ENCODE assay signal across 1 cellular context in the genomic region with DNA sequence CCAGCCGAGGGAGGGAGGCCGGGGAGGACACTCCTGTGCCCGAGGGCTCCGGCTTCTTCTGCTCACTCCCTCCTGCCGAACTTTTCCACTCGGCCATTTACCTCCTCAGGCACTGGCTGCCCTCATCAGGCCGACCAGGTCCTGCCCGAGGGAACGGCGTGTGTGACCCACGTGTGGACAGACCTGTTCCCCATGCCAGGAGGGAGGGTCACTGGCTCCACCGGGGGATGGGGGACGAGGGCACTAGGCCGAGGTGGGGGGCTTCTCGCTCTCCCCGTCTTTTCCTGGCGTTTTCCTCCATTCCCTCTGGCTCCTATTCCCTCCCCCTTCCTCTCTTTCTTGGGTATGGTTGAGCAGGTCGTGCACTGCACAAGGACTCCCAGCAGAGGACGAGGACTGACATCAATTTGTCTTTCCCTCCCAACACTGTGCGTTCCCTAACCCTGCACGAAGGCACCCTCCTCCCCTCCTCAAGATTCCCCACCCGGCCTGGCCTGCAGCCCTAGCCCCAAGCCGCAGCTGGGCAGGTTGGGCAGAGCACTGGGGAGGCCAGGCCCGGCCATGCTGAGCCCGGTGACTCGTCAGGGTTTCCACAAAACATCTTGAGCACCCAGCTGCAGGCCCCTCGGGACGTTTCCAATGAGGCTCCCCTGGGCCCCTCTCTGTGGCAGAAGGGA.
TF ChIP-seq lines count a peak whose summit lies in the region.

No MANE protein-coding gene starts in this region.

TF ChIP-seq in GM23338, 12 proteins besides CTCF, POLR2A, EP300 and RAD21:
- no peak for TF ChIP-seq POLR2AphosphoS5 (IDR thresholded peaks at IDR 0.05; ENCODE audit: low read depth)
- no peak for TF ChIP-seq NANOG (IDR thresholded peaks at IDR 0.05; ENCODE audit: borderline replicate concordance)
- no peak for TF ChIP-seq ZNF114 (CRISPR knock-in tag; IDR thresholded peaks at IDR 0.05)
- no peak for TF ChIP-seq ZNF331 (CRISPR knock-in tag; IDR thresholded peaks at IDR 0.05; ENCODE audit: low read depth)
- no peak for TF ChIP-seq ZNF462 (CRISPR knock-in tag; IDR thresholded peaks at IDR 0.05)
- TF ChIP-seq EZH2 (IDR thresholded peaks at IDR 0.05; ENCODE audit: low read depth, unreplicated experiment): no peak
- TF ChIP-seq, protein P1, sequence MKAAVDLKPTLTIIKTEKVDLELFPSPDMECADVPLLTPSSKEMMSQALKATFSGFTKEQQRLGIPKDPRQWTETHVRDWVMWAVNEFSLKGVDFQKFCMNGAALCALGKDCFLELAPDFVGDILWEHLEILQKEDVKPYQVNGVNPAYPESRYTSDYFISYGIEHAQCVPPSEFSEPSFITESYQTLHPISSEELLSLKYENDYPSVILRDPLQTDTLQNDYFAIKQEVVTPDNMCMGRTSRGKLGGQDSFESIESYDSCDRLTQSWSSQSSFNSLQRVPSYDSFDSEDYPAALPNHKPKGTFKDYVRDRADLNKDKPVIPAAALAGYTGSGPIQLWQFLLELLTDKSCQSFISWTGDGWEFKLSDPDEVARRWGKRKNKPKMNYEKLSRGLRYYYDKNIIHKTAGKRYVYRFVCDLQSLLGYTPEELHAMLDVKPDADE (IDR thresholded peaks at IDR 0.05): no peak
- TF ChIP-seq, protein P2, sequence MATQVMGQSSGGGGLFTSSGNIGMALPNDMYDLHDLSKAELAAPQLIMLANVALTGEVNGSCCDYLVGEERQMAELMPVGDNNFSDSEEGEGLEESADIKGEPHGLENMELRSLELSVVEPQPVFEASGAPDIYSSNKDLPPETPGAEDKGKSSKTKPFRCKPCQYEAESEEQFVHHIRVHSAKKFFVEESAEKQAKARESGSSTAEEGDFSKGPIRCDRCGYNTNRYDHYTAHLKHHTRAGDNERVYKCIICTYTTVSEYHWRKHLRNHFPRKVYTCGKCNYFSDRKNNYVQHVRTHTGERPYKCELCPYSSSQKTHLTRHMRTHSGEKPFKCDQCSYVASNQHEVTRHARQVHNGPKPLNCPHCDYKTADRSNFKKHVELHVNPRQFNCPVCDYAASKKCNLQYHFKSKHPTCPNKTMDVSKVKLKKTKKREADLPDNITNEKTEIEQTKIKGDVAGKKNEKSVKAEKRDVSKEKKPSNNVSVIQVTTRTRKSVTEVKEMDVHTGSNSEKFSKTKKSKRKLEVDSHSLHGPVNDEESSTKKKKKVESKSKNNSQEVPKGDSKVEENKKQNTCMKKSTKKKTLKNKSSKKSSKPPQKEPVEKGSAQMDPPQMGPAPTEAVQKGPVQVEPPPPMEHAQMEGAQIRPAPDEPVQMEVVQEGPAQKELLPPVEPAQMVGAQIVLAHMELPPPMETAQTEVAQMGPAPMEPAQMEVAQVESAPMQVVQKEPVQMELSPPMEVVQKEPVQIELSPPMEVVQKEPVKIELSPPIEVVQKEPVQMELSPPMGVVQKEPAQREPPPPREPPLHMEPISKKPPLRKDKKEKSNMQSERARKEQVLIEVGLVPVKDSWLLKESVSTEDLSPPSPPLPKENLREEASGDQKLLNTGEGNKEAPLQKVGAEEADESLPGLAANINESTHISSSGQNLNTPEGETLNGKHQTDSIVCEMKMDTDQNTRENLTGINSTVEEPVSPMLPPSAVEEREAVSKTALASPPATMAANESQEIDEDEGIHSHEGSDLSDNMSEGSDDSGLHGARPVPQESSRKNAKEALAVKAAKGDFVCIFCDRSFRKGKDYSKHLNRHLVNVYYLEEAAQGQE (IDR thresholded peaks at IDR 0.05; ENCODE audit: unreplicated experiment): no peak
- no peak for TF ChIP-seq CREB1 (CRISPR knock-in tag; IDR thresholded peaks at IDR 0.05; ENCODE audit: low read depth)
- TF ChIP-seq EZH2phosphoT487 (IDR thresholded peaks at IDR 0.05; ENCODE audit: unreplicated experiment): no peak
- TF ChIP-seq STAT1 (IDR thresholded peaks at IDR 0.05; ENCODE audit: unreplicated experiment): no peak
- TF ChIP-seq JUNB (IDR thresholded peaks at IDR 0.05; ENCODE audit: unreplicated experiment): no peak
